21 cellular contexts compared by ENCODE assay signal in the genomic region with DNA sequence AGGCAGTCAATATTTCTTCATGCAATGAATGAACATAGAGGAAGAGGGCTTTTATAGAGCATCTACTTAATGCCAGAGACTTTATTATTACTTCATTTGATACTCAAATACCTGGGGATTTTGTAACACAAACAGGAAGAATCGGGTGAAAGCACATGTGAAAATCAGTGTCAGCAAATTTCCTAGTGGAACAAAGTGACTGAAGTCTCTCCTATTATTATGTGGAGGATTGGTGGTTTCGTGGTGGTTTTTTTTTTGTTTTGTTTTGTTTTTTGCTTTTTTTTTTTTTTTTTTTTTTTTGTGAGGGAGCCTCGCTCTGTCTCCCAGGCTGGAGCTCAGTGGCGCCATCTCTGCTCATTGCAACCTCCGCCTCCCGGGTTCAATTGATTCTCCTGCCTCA.
"Had no signal": no experiment of that assay in that cellular context is flagged by ENCODE, and none has a peak within 500 bp of the region (broad histone marks: within the 10 kb centered on the region; RNA-seq: fewer than 3 reads in every experiment).

No MANE protein-coding gene starts in this region.

- H3K36me3 ChIP-seq: esophagus squamous epithelium, neutrophil, sigmoid colon, upper lobe of right lung, vagina had no signal

- H3K27ac ChIP-seq: esophagus squamous epithelium, neutrophil, sigmoid colon, skin epidermis, testis, tibial nerve, upper lobe of right lung, vagina had no signal

- H3K4me3 ChIP-seq: esophagus squamous epithelium, lung, sigmoid colon, skin epidermis, testis, tibial nerve, upper lobe of right lung, vagina had no signal

- H3K27me3 Mint-ChIP-seq: dendritic cell treated with granulocyte-macrophage colony-stimulating factor and Interleukin-4, amounts not matched to agents 40 ng/mL and 50 ng/mL, for 4 days; effector memory CD8-positive, alpha-beta T cell; naive thymus-derived CD4-positive, alpha-beta T cell; stimulated activated naive B cell treated with anti-CD40 and anti-IgM and Interleukin-4, amounts not matched to agents 10 μg/mL and 1 μg/mL and 100 μg/mL, for 72 hours; stimulated activated naive CD8-positive, alpha-beta T cell treated with anti-CD3 and anti-CD28 coated beads, Interleukin-15, amount 100 ng/mL, for 72 hours had no signal

- H3K27ac Mint-ChIP-seq: dendritic cell treated with granulocyte-macrophage colony-stimulating factor and Interleukin-4, amounts not matched to agents 40 ng/mL and 50 ng/mL, for 4 days; effector memory CD8-positive, alpha-beta T cell; naive thymus-derived CD4-positive, alpha-beta T cell; nephron progenitor cell; stimulated activated naive B cell treated with anti-CD40 and anti-IgM and Interleukin-4, amounts not matched to agents 10 μg/mL and 1 μg/mL and 100 μg/mL, for 72 hours; stimulated activated naive CD8-positive, alpha-beta T cell treated with anti-CD3 and anti-CD28 coated beads, Interleukin-15, amount 100 ng/mL, for 72 hours had no signal

- H3K4me3 Mint-ChIP-seq: dendritic cell treated with granulocyte-macrophage colony-stimulating factor and Interleukin-4, amounts not matched to agents 40 ng/mL and 50 ng/mL, for 4 days; effector memory CD8-positive, alpha-beta T cell; naive thymus-derived CD4-positive, alpha-beta T cell; nephron progenitor cell; stimulated activated naive B cell treated with anti-CD40 and anti-IgM and Interleukin-4, amounts not matched to agents 10 μg/mL and 1 μg/mL and 100 μg/mL, for 72 hours; stimulated activated naive CD8-positive, alpha-beta T cell treated with anti-CD3 and anti-CD28 coated beads, Interleukin-15, amount 100 ng/mL, for 72 hours had no signal

- H3K9me3 ChIP-seq: neutrophil, sigmoid colon, testis, upper lobe of right lung, vagina had no signal

- H3K27me3 ChIP-seq: esophagus squamous epithelium, neutrophil, sigmoid colon, testis, tibial nerve, upper lobe of right lung, vagina had no signal

- H3K9me3 Mint-ChIP-seq: effector memory CD8-positive, alpha-beta T cell had no signal

- H3K4me1 Mint-ChIP-seq: naive thymus-derived CD4-positive, alpha-beta T cell; nephron progenitor cell; stimulated activated naive CD8-positive, alpha-beta T cell treated with anti-CD3 and anti-CD28 coated beads, Interleukin-15, amount 100 ng/mL, for 72 hours had no signal

- H3K4me1 ChIP-seq: esophagus squamous epithelium, sigmoid colon, testis, tibial nerve, upper lobe of right lung, vagina had no signal

- DNase-seq: effector memory CD8-positive, alpha-beta T cell; esophagus squamous epithelium; foreskin fibroblast; left colon; left ventricle myocardium superior; mesenchymal stem cell; naive thymus-derived CD4-positive, alpha-beta T cell; nephron progenitor cell; sigmoid colon; stimulated activated CD4-positive, alpha-beta T cell treated with anti-CD3 and anti-CD28 coated beads, Interleukin-2, amount 100 ng/mL, for 24 hours; stimulated activated CD4-positive, alpha-beta T cell treated with anti-CD3 and anti-CD28 coated beads, Interleukin-4, amount 100 ng/mL, for 4 hours; stimulated activated naive B cell treated with anti-CD40 and anti-IgM and Interleukin-4, amounts not matched to agents 10 μg/mL and 1 μg/mL and 100 μg/mL, for 72 hours; stimulated activated naive CD8-positive, alpha-beta T cell treated with anti-CD3 and anti-CD28 coated beads, Interleukin-15, amount 100 ng/mL, for 72 hours; testis; upper lobe of right lung had no signal

- ATAC-seq: effector memory CD8-positive, alpha-beta T cell; left colon; left ventricle myocardium superior; naive thymus-derived CD4-positive, alpha-beta T cell; stimulated activated naive B cell treated with anti-CD40 and anti-IgM and Interleukin-4, amounts not matched to agents 10 μg/mL and 1 μg/mL and 100 μg/mL, for 72 hours; stimulated activated naive CD8-positive, alpha-beta T cell treated with anti-CD3 and anti-CD28 coated beads, Interleukin-15, amount 100 ng/mL, for 72 hours; upper lobe of right lung had no signal
